ENCODE assay signal across 8 cellular contexts in genomic region chr10:68720793-68721672, GRCh38. TPM values are rescaled to one million over a fixed set of nuclear protein-coding genes. Genes with fewer than 3 reads are reported as not detected.
DNase-seq lines count a peak whose midpoint lies in the region; ATAC-seq lines count a peak whose summit lies in the region.

TSS of gene CCAR1 (plus strand) at chr10:68721239. CDS start at chr10:68722505, 1,266 bp downstream.

- ATAC-seq in GM19023 (IDR thresholded peaks at IDR 0.05; ENCODE audit: unreplicated experiment) (peak; percentile 98), HG03280 (IDR thresholded peaks at IDR 0.05; ENCODE audit: unreplicated experiment) (peak; percentile 99)

- H3K27me3 Mint-ChIP-seq in immature natural killer cell (ENCODE audit: low read depth in 3 of 3): peaks cover 5 to 9% (median 8%) of the 10 kb centered on the region in 3 donors

- peak within 1 kb of the TSS; percentile 95 to 99 (median 96) for H3K4me3 Mint-ChIP-seq in immature natural killer cell

- H3K27ac Mint-ChIP-seq in immature natural killer cell: peak within 1 kb of the TSS; percentile 93 to 98 (median 98)

- H3K36me3 Mint-ChIP-seq in immature natural killer cell: peaks cover 0 to 15% (median 2%) of the 10 kb centered on the region in 3 donors

- H3K9me3 Mint-ChIP-seq in immature natural killer cell: no peaks in the 10 kb centered on the region

- DNase-seq in AG08396 (ENCODE audit: low spot score): peak; percentile 97
- DNase-seq in NCI-H345 treated with DMSO at 0.1 percent for 48 hours (lab: John Stamatoyannopoulos, UW; ENCODE audit: unreplicated experiment): peak; percentile 81
- peak; percentile 90 to 94 (median 92) for DNase-seq in activated CD4-positive, CD25-positive, alpha-beta regulatory T cell (lab: John Stamatoyannopoulos, UW)
- DNase-seq in central memory CD4-positive, alpha-beta T cell: peak; percentile 97
- DNase-seq in immature natural killer cell: peak; percentile 95 to 97 (median 96)
- DNase-seq in smooth muscle cell of the brain vasculature (ENCODE audit: low read depth, low spot score): peak; percentile 98

- H3K4me1 Mint-ChIP-seq in immature natural killer cell: peaks cover 20 to 22% of the 10 kb centered on the region in 2 donors

RNA-seq across cellular contexts. Expression of gene CCAR1, which starts in this region (rescaled TPM):
- polyA plus RNA-seq in immature natural killer cell: 10 to 100 TPM in 2 of 3 donors, 1 to 10 TPM in 1; 8.5 to 51.6 (median 14.8) TPM

Comparison
In these comparisons a context has a peak if more than half of its experiments do, and no peak if none do; other contexts are left out.
1. Peak in every context shown above with its lines: DNase-seq and ATAC-seq.